32 cellular contexts compared by ENCODE assay signal in the genomic region with DNA sequence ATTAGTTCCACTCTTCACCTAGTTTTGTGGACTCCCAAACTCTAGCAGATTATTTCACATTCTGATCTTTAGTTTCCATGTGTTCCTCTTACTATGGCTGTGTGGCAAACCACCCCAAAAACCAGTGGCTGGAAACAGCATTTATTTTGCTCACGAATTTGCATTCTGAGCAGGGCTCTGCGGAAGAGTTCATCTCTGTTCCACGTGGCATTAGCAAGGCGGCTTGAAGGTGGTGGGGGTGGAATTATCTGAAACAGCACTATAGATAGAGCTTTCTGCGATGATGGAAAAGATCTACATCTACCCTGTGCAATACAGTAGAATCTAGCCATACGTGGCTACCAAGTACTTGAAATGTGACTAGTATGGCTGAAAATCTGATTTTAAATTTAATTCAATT.
"Had no signal": no experiment of that assay in that cellular context is flagged by ENCODE, and none has a peak within 500 bp of the region (broad histone marks: within the 10 kb centered on the region; RNA-seq: fewer than 3 reads in every experiment).

No MANE protein-coding gene starts in this region.

- H3K9me3 ChIP-seq: lower lobe of right lung, neutrophil, psoas muscle, stomach, testis, thyroid gland, transverse colon, upper lobe of left lung, vagina had no signal

- H2AFZ ChIP-seq: neural progenitor cell, parathyroid adenoma had no signal

- H3K4me3 Mint-ChIP-seq: mesothelial cell of epicardium; naive B cell; natural killer cell; nephron progenitor cell; neural progenitor cell; stimulated activated naive B cell treated with anti-CD40 and anti-IgM and Interleukin-4, amounts not matched to agents 10 μg/mL and 1 μg/mL and 100 μg/mL, for 72 hours had no signal

- FAIRE-seq: keratinocyte had no signal

- H3K36me3 Mint-ChIP-seq: natural killer cell had no signal

- DNase-seq: hippocampal formation; kidney glomerular epithelial cell; left cardiac atrium; lower lobe of right lung; mammary epithelial cell; mesendoderm; naive B cell; natural killer cell; nephron progenitor cell; occipital lobe; psoas muscle; right cardiac atrium; stimulated activated CD4-positive, alpha-beta T cell treated with anti-CD3 and anti-CD28 coated beads, Interleukin-12 subunit alpha, Interleukin-12 subunit beta, amount 100 ng/mL, for 4 hours; stimulated activated CD4-positive, alpha-beta T cell treated with anti-CD3 and anti-CD28 coated beads, Interleukin-15, amount 100 ng/mL, for 24 hours; stimulated activated CD4-positive, alpha-beta T cell treated with anti-CD3 and anti-CD28 coated beads, Interleukin-2, amount 100 ng/mL, for 24 hours; stimulated activated CD4-positive, alpha-beta T cell treated with anti-CD3 and anti-CD28 coated beads, Interleukin-4, amount 100 ng/mL, for 1 hour; stimulated activated naive B cell treated with anti-CD40 and anti-IgM and Interleukin-4, amounts not matched to agents 10 μg/mL and 1 μg/mL and 100 μg/mL, for 72 hours; stimulated activated naive CD8-positive, alpha-beta T cell treated with anti-CD3 and anti-CD28 coated beads, Interleukin-15, Interleukin-2, amounts not matched to agents 100 U/mL and 50 U/mL, for 24 hours; stomach; testis; thyroid gland; transverse colon had no signal

- H3K4me3 ChIP-seq: lower lobe of right lung, neural progenitor cell, psoas muscle, skin epidermis, stomach, testis, thyroid gland, transverse colon, upper lobe of left lung, vagina had no signal

- H3K27ac ChIP-seq: lower lobe of right lung, neural progenitor cell, neutrophil, parathyroid adenoma, psoas muscle, skin epidermis, stomach, testis, thyroid gland, transverse colon, upper lobe of left lung, vagina had no signal

- H3K9ac ChIP-seq: neural progenitor cell, parathyroid adenoma had no signal

- H3K4me1 ChIP-seq: neural progenitor cell, testis had no signal

- H3K36me3 ChIP-seq: neutrophil, thyroid gland had no signal

- H3K27ac Mint-ChIP-seq: mesothelial cell of epicardium; natural killer cell; neural progenitor cell; stimulated activated naive B cell treated with anti-CD40 and anti-IgM and Interleukin-4, amounts not matched to agents 10 μg/mL and 1 μg/mL and 100 μg/mL, for 72 hours had no signal

- H3K27me3 Mint-ChIP-seq: naive B cell; stimulated activated naive B cell treated with anti-CD40 and anti-IgM and Interleukin-4, amounts not matched to agents 10 μg/mL and 1 μg/mL and 100 μg/mL, for 72 hours had no signal

- H3K9me3 Mint-ChIP-seq: natural killer cell had no signal

- H3K27me3 ChIP-seq: neural progenitor cell, stomach, testis, thyroid gland, transverse colon, upper lobe of left lung, vagina had no signal

- H3K4me2 ChIP-seq: neural progenitor cell had no signal

- ATAC-seq: left cardiac atrium; left lobe of liver; lower lobe of right lung; natural killer cell; psoas muscle; right cardiac atrium; sciatic nerve; stimulated activated naive B cell treated with anti-CD40 and anti-IgM and Interleukin-4, amounts not matched to agents 10 μg/mL and 1 μg/mL and 100 μg/mL, for 72 hours; stimulated activated naive CD8-positive, alpha-beta T cell treated with anti-CD3 and anti-CD28 coated beads, Interleukin-15, Interleukin-2, amounts not matched to agents 100 U/mL and 50 U/mL, for 24 hours had no signal
